8 cellular contexts compared by ENCODE assay signal in genomic region chr20:33672426-33673114, GRCh38. TPM values are rescaled to one million over a fixed set of nuclear protein-coding genes. Genes with fewer than 3 reads are reported as not detected.
DNase-seq lines count a peak whose midpoint lies in the region; ATAC-seq and TF ChIP-seq lines count a peak whose summit lies in the region.

No MANE protein-coding gene starts in this region.

- H3K4me2 ChIP-seq in OCI-LY7 (ENCODE audit: low read length) (peak overlapping the region; percentile 94), fibroblast of lung (ENCODE audit: extremely low read depth, insufficient read depth, low read length) (peak overlapping the region; percentile 87)

- peak overlapping the region; percentile 83 for H3K4me3 Mint-ChIP-seq in stimulated activated effector memory CD8-positive, alpha-beta T cell treated with anti-CD3 and anti-CD28 coated beads, Interleukin-12 subunit alpha, Interleukin-12 subunit beta, amount 100 ng/mL, for 72 hours

- H3K27ac ChIP-seq in OCI-LY7 (ENCODE audit: low read depth, low read length, poor library complexity, severe bottlenecking) (peak overlapping the region; percentile 68), fibroblast of lung (ENCODE audit: insufficient read depth, low read length) (no peak overlapping the region)

- no peaks in the 10 kb centered on the region for H3K9me3 ChIP-seq in OCI-LY7 (ENCODE audit: low read length)
- H3K9me3 ChIP-seq in fibroblast of lung (ENCODE audit: control insufficient read depth, insufficient read depth, low read depth, low read length): no peaks in the 10 kb centered on the region

- TF ChIP-seq CTCF in OCI-LY7 (conservative IDR thresholded peaks at IDR 0.05; ENCODE audit: low read length) (no peak), fibroblast of lung (conservative IDR thresholded peaks at IDR 0.05 in 1 of 2, IDR thresholded peaks at IDR 0.05 in 1 of 2; ENCODE audit: low read depth in 1 of 2, low read length in 2 of 2) (no peak)

- H3K9ac ChIP-seq in fibroblast of lung (ENCODE audit: insufficient read depth, low read length): no peak overlapping the region

- H3K9me3 Mint-ChIP-seq in stimulated activated effector memory CD8-positive, alpha-beta T cell treated with anti-CD3 and anti-CD28 coated beads, Interleukin-12 subunit alpha, Interleukin-12 subunit beta, amount 100 ng/mL, for 72 hours: no peaks in the 10 kb centered on the region

- peaks cover 18% of the 10 kb centered on the region; the same call in 1 of the 2 replicates for H3K79me2 ChIP-seq in OCI-LY7 (ENCODE audit: insufficient read depth, low read depth, low read length)
- H3K79me2 ChIP-seq in fibroblast of lung (ENCODE audit: control insufficient read depth, insufficient read depth, low read length): no peaks in the 10 kb centered on the region

- H2AFZ ChIP-seq in OCI-LY7 (ENCODE audit: low read length): no peak overlapping the region
- H2AFZ ChIP-seq in fibroblast of lung (ENCODE audit: low read length): no peak overlapping the region

- no peaks in the 10 kb centered on the region for H3K9me2 ChIP-seq in OCI-LY7 (ENCODE audit: insufficient read depth, low read length)

- 0 out of 2 replicates have a peak, but pooled peaks cover 5% of the 10 kb centered on the region for H4K20me1 ChIP-seq in OCI-LY7 (ENCODE audit: insufficient read depth, low read length)
- H4K20me1 ChIP-seq in fibroblast of lung (ENCODE audit: control insufficient read depth, extremely low read depth, insufficient read depth, low read length): no peaks in the 10 kb centered on the region

- H3K27me3 ChIP-seq in fibroblast of lung (ENCODE audit: control insufficient read depth, insufficient read depth, low read length): no peaks in the 10 kb centered on the region

- H3K36me3 Mint-ChIP-seq in stimulated activated effector memory CD8-positive, alpha-beta T cell treated with anti-CD3 and anti-CD28 coated beads, Interleukin-12 subunit alpha, Interleukin-12 subunit beta, amount 100 ng/mL, for 72 hours: peaks cover 40% of the 10 kb centered on the region

- H3K4me1 ChIP-seq in OCI-LY7 (ENCODE audit: insufficient read depth, low read length, poor library complexity, severe bottlenecking) (peaks cover 66% of the 10 kb centered on the region), fibroblast of lung (ENCODE audit: control insufficient read depth, extremely low read depth, insufficient read depth, low read length) (peaks cover 21% of the 10 kb centered on the region)

- no TSS peak for BruUV-seq in OCI-LY7 (replicated peaks; lab: Mats Ljungman, UMichigan)

- H3K27ac Mint-ChIP-seq in stimulated activated effector memory CD8-positive, alpha-beta T cell treated with anti-CD3 and anti-CD28 coated beads, Interleukin-12 subunit alpha, Interleukin-12 subunit beta, amount 100 ng/mL, for 72 hours: peak overlapping the region; percentile 88

- intact Hi-C loops in OCI-LY7 (cut with micrococcal nuclease; ENCODE audit: unreplicated experiment): no loop called here

- no peak for ATAC-seq in stimulated activated effector memory CD8-positive, alpha-beta T cell treated with anti-CD3 and anti-CD28 coated beads, Interleukin-12 subunit alpha, Interleukin-12 subunit beta, amount 100 ng/mL, for 72 hours
- no peak for ATAC-seq in HG02642 (IDR thresholded peaks at IDR 0.05; ENCODE audit: poor library complexity, unreplicated experiment)

- peaks cover 47% of the 10 kb centered on the region for H3K4me1 Mint-ChIP-seq in stimulated activated effector memory CD8-positive, alpha-beta T cell treated with anti-CD3 and anti-CD28 coated beads, Interleukin-12 subunit alpha, Interleukin-12 subunit beta, amount 100 ng/mL, for 72 hours

- H3K36me3 ChIP-seq in OCI-LY7 (ENCODE audit: insufficient read depth, low read length) (peaks cover 62% of the 10 kb centered on the region), fibroblast of lung (ENCODE audit: control insufficient read depth, insufficient read depth, low read length) (peaks cover 7% of the 10 kb centered on the region)

- H3K4me3 ChIP-seq in OCI-LY7 (ENCODE audit: low read depth, low read length, poor library complexity, severe bottlenecking) (peak overlapping the region; percentile 84), fibroblast of lung (replicated peaks in 1 of 4; ENCODE audit: control extremely low read depth in 1 of 4, insufficient read depth in 1 of 4, low read depth in 3 of 4, low read length in 4 of 4) (peak overlapping the region in 2 of 4 experiments; percentile 72 to 76)

- CTCF ChIA-PET in OCI-LY7 (lab: Charles Lee; ENCODE audit: unreplicated experiment): no interaction called here

- POLR2A ChIA-PET in OCI-LY7 (lab: Charles Lee): interaction anchor here (0.5 to 1.0 kb wide), 2 partner anchors 13 to 259 kb away, joined by 3 to 6 read pairs; no protein-coding TSS in a partner anchor

- DNase-seq in NCI-H82 (lab: John Stamatoyannopoulos, UW) (peak; percentile 82), NCI-H82 treated with DMSO at 0.1 percent for 48 hours (lab: John Stamatoyannopoulos, UW; ENCODE audit: unreplicated experiment) (no peak), OCI-LY7 (ENCODE audit: low spot score) (no peak), fibroblast of lung (ENCODE audit: low read depth in 2 of 2) (no peak), NCI-H2029 treated with DMSO at 0.1 percent for 48 hours (lab: John Stamatoyannopoulos, UW) (no peak)
- no peak for DNase-seq in stimulated activated effector memory CD8-positive, alpha-beta T cell treated with anti-CD3 and anti-CD28 coated beads, Interleukin-12 subunit alpha, Interleukin-12 subunit beta, amount 100 ng/mL, for 72 hours (ENCODE audit: low spot score in 2 of 2)
- no peak for DNase-seq in stimulated activated naive CD4-positive, alpha-beta T cell (lab: John Stamatoyannopoulos, UW)

RNA-seq across cellular contexts. Expression of gene NECAB3, which starts 1.7 kb away (rescaled TPM):
- 48.2 and 62.4 TPM in 2 replicates for total RNA-seq in OCI-LY7 (2014; rRNA removed; shearing (Covaris generic))
- 71.3 and 79.4 TPM in 2 replicates for total RNA-seq in OCI-LY7 (2022)
- total RNA-seq in fibroblast of lung: 20.5 and 21.6 TPM in 2 replicates
- 5.1 and 7.1 TPM in 2 replicates for polyA plus RNA-seq in fibroblast of lung
- 6.7 and 11.1 TPM in 2 replicates for polyA plus RNA-seq in fibroblast of lung (2012)
- polyA minus RNA-seq in fibroblast of lung (ENCODE audit: low replicate concordance): 7.1 and 25.0 TPM in 2 replicates

RNA-seq across cellular contexts. Expression of gene ACTL10, which starts 5.8 kb away (rescaled TPM):
- total RNA-seq in OCI-LY7 (2014; rRNA removed; shearing (Covaris generic)): 7.4 and 11.7 TPM in 2 replicates
- total RNA-seq in OCI-LY7 (2022) (5.1 and 5.6 TPM in 2 replicates), fibroblast of lung (1.8 and 2.0 TPM in 2 replicates)
- polyA plus RNA-seq in fibroblast of lung: 0.26 and 0.32 TPM in 2 replicates
- polyA plus RNA-seq in fibroblast of lung (2012): 0.97 and 1.2 TPM in 2 replicates
- 0.15 and 0.39 TPM in 2 replicates for polyA minus RNA-seq in fibroblast of lung (ENCODE audit: low replicate concordance)

RNA-seq across cellular contexts. Expression of gene C20orf144, which starts 10.4 kb away (rescaled TPM):
- 0.18 and 0.44 TPM in 2 replicates for total RNA-seq in OCI-LY7 (2014; rRNA removed; shearing (Covaris generic))
- total RNA-seq in OCI-LY7 (2022) (0.31 and 0.42 TPM in 2 replicates), fibroblast of lung (under 0.01 and 0.17 TPM in 2 replicates)
- 0.10 and 0.20 TPM in 2 replicates for polyA plus RNA-seq in fibroblast of lung
- polyA plus RNA-seq in fibroblast of lung (2012): 0.16 and 0.28 TPM in 2 replicates
- polyA minus RNA-seq in fibroblast of lung (ENCODE audit: low replicate concordance): 1.3 TPM in 1 of 2 replicates, not detected in the other

RNA-seq across cellular contexts. Expression of gene E2F1, which starts 13.6 kb away (rescaled TPM):
- 128 and 135 TPM in 2 replicates for total RNA-seq in OCI-LY7 (2014; rRNA removed; shearing (Covaris generic))
- total RNA-seq in OCI-LY7 (2022): 148 and 168 TPM in 2 replicates
- 0.51 and 2.1 TPM in 2 replicates for total RNA-seq in fibroblast of lung
- 3.5 and 9.6 TPM in 2 replicates for polyA plus RNA-seq in fibroblast of lung
- 5.0 and 16.9 TPM in 2 replicates for polyA plus RNA-seq in fibroblast of lung (2012)
- polyA minus RNA-seq in fibroblast of lung (ENCODE audit: low replicate concordance): 11.5 and 29.2 TPM in 2 replicates

RNA-seq across cellular contexts. Expression of gene PXMP4, which starts 47.5 kb away (rescaled TPM):
- 3.1 and 4.2 TPM in 2 replicates for total RNA-seq in OCI-LY7 (2014; rRNA removed; shearing (Covaris generic))
- total RNA-seq in OCI-LY7 (2022): 7.8 and 8.2 TPM in 2 replicates
- total RNA-seq in fibroblast of lung: 4.6 and 6.3 TPM in 2 replicates
- 4.1 and 5.2 TPM in 2 replicates for polyA plus RNA-seq in fibroblast of lung
- 6.6 and 11.0 TPM in 2 replicates for polyA plus RNA-seq in fibroblast of lung (2012)
- 22.2 and 24.9 TPM in 2 replicates for polyA minus RNA-seq in fibroblast of lung (ENCODE audit: low replicate concordance)
